Comparison of ENCODE assay signal across 10 cellular contexts in genomic region chr19:1175020-1175419, GRCh38. TPM values are rescaled to one million over a fixed set of nuclear protein-coding genes. Genes with fewer than 3 reads are reported as not detected.
DNase-seq lines count a peak whose midpoint lies in the region; ATAC-seq and TF ChIP-seq lines count a peak whose summit lies in the region.
"Had no signal": no experiment of that assay in that cellular context is flagged by ENCODE, and none has a peak within 500 bp of the region (broad histone marks: within the 10 kb centered on the region; RNA-seq: fewer than 3 reads in every experiment).

No MANE protein-coding gene starts in this region.

- intact Hi-C loops in A673 (cut with micrococcal nuclease; ENCODE audit: unreplicated experiment), result loop anchor here (5.0 kb wide), 1 partner anchor 63 kb away; no protein-coding TSS in a partner anchor
- intact Hi-C loops in activated T-helper 2 cell treated with anti-CD3 and anti-CD28 coated beads, Interferon-gamma antibody, Interleukin-2, Interleukin-4, amounts not matched to agents 10 μg/mL and 5 μg/mL and 100 μg/mL, durations not matched to agents 14 hours and 24 hours and 36 hours (cut with micrococcal nuclease), result no loop called here
- intact Hi-C loops in naive thymus-derived CD4-positive, alpha-beta T cell (cut with micrococcal nuclease), result loop anchor here in 1 of 2 donors (2.0 kb wide), 1 partner anchor 42 kb away; no protein-coding TSS in a partner anchor

- H3K9me3 Mint-ChIP-seq in activated T-helper 2 cell treated with anti-CD3 and anti-CD28 coated beads, Interferon-gamma antibody, Interleukin-2, Interleukin-4, amounts not matched to agents 10 μg/mL and 5 μg/mL and 100 μg/mL, durations not matched to agents 14 hours and 24 hours and 36 hours, result no peaks in the 10 kb centered on the region
- peaks cover 0 to 1% (median 0%) of the 10 kb centered on the region in 11 donors for H3K9me3 Mint-ChIP-seq in naive thymus-derived CD4-positive, alpha-beta T cell

- H3K36me3 Mint-ChIP-seq in activated T-helper 2 cell treated with anti-CD3 and anti-CD28 coated beads, Interferon-gamma antibody, Interleukin-2, Interleukin-4, amounts not matched to agents 10 μg/mL and 5 μg/mL and 100 μg/mL, durations not matched to agents 14 hours and 24 hours and 36 hours (ENCODE audit: low read depth), result peaks cover 4% of the 10 kb centered on the region
- H3K36me3 Mint-ChIP-seq in naive thymus-derived CD4-positive, alpha-beta T cell, result peaks cover 6 to 9% (median 7%) of the 10 kb centered on the region in 5 donors

- H3K4me1 Mint-ChIP-seq in activated T-helper 2 cell treated with anti-CD3 and anti-CD28 coated beads, Interferon-gamma antibody, Interleukin-2, Interleukin-4, amounts not matched to agents 10 μg/mL and 5 μg/mL and 100 μg/mL, durations not matched to agents 14 hours and 24 hours and 36 hours (ENCODE audit: low read depth), result peaks cover 13% of the 10 kb centered on the region
- peaks cover 20 to 37% (median 29%) of the 10 kb centered on the region in 7 donors for H3K4me1 Mint-ChIP-seq in naive thymus-derived CD4-positive, alpha-beta T cell

- H3K27me3 Mint-ChIP-seq in activated T-helper 2 cell treated with anti-CD3 and anti-CD28 coated beads, Interferon-gamma antibody, Interleukin-2, Interleukin-4, amounts not matched to agents 10 μg/mL and 5 μg/mL and 100 μg/mL, durations not matched to agents 14 hours and 24 hours and 36 hours (ENCODE audit: low read depth), result peaks cover 1% of the 10 kb centered on the region
- peaks cover 0 to 2% (median 0%) of the 10 kb centered on the region in 5 donors for H3K27me3 Mint-ChIP-seq in naive thymus-derived CD4-positive, alpha-beta T cell

- H3K4me3 ChIP-seq in A673 (ENCODE audit: low read depth, low read length, poor library complexity, severe bottlenecking) (no peak overlapping the region), GM12865 (ENCODE audit: low read depth, low read length) (no peak overlapping the region)
- H3K4me3 ChIP-seq in naive thymus-derived CD4-positive, alpha-beta T cell (ENCODE audit: low read length), result no peak overlapping the region

- POLR2A ChIA-PET in A673 (lab: Charles Lee; ENCODE audit: low non-redundant PET), result no interaction called here
- POLR2A ChIA-PET in naive thymus-derived CD4-positive, alpha-beta T cell (lab: Charles Lee), result interaction anchor here (0.7 to 2.5 kb wide), 7 partner anchors 18 to 94 kb away, joined by 3 to 14 read pairs (median 6); partner anchors contain the start of gene CIRBP

- no TSS peak for BruUV-seq in A673 (replicated peaks; lab: Mats Ljungman, UMichigan)

- CTCF ChIA-PET in A673 (lab: Charles Lee), result no interaction called here
- CTCF ChIA-PET in naive thymus-derived CD4-positive, alpha-beta T cell (lab: Charles Lee), result no interaction called here

- peak overlapping the region; percentile 47 for H3K27ac ChIP-seq in A673 (ENCODE audit: low read depth, low read length, poor library complexity, severe bottlenecking)
- H3K27ac ChIP-seq in naive thymus-derived CD4-positive, alpha-beta T cell (ENCODE audit: low read depth, low read length), result no peak overlapping the region

- H3K36me3 ChIP-seq in A673 (ENCODE audit: insufficient read depth, low read length, poor library complexity, severe bottlenecking), result no peaks in the 10 kb centered on the region
- H3K36me3 ChIP-seq in naive thymus-derived CD4-positive, alpha-beta T cell (ENCODE audit: control insufficient read depth in 2 of 3, insufficient read depth in 3 of 3, low read length in 3 of 3), result peaks cover 0 to 8% (median 0%) of the 10 kb centered on the region in 3 experiments

- peaks cover 37% of the 10 kb centered on the region for H3K4me1 ChIP-seq in A673 (ENCODE audit: insufficient read depth, low read length, poor library complexity, severe bottlenecking)
- H3K4me1 ChIP-seq in naive thymus-derived CD4-positive, alpha-beta T cell (ENCODE audit: control insufficient read depth in 2 of 2, insufficient read depth in 2 of 2, low read length in 2 of 2), result peaks cover 3 to 17% of the 10 kb centered on the region in 2 donors

- ATAC-seq in naive thymus-derived CD4-positive, alpha-beta T cell, result no peak
- no peak for ATAC-seq in HG03520 (IDR thresholded peaks at IDR 0.05; ENCODE audit: unreplicated experiment)
- ATAC-seq in HG02852 (IDR thresholded peaks at IDR 0.05; ENCODE audit: unreplicated experiment), result no peak

- H3K27ac Mint-ChIP-seq in activated T-helper 2 cell treated with anti-CD3 and anti-CD28 coated beads, Interferon-gamma antibody, Interleukin-2, Interleukin-4, amounts not matched to agents 10 μg/mL and 5 μg/mL and 100 μg/mL, durations not matched to agents 14 hours and 24 hours and 36 hours, result no peak overlapping the region
- H3K27ac Mint-ChIP-seq in naive thymus-derived CD4-positive, alpha-beta T cell, result peak overlapping the region in 6 of 9 donors; percentile 59 to 93 (median 89)

- TF ChIP-seq CTCF in A673 (conservative IDR thresholded peaks at IDR 0.05; ENCODE audit: low read depth, low read length) (no peak), GM12865 (IDR thresholded peaks at IDR 0.05; ENCODE audit: insufficient read depth, low read depth, low read length, missing control alignments) (no peak)

- no peaks in the 10 kb centered on the region for H3K9me3 ChIP-seq in A673 (ENCODE audit: low read depth, low read length, poor library complexity, severe bottlenecking)
- no peaks in the 10 kb centered on the region for H3K9me3 ChIP-seq in naive thymus-derived CD4-positive, alpha-beta T cell (ENCODE audit: control insufficient read depth in 2 of 3, low read length in 3 of 3)

- H3K4me3 Mint-ChIP-seq in activated T-helper 2 cell treated with anti-CD3 and anti-CD28 coated beads, Interferon-gamma antibody, Interleukin-2, Interleukin-4, amounts not matched to agents 10 μg/mL and 5 μg/mL and 100 μg/mL, durations not matched to agents 14 hours and 24 hours and 36 hours (ENCODE audit: low read depth), result peak overlapping the region; percentile 46
- H3K4me3 Mint-ChIP-seq in naive thymus-derived CD4-positive, alpha-beta T cell, result peak overlapping the region; percentile 36 to 93 (median 72)

- H3K27me3 ChIP-seq in A673 (replicated peaks; ENCODE audit: insufficient read depth, low read depth, low read length, poor library complexity), result no peaks in the 10 kb centered on the region
- no peaks in the 10 kb centered on the region for H3K27me3 ChIP-seq in naive thymus-derived CD4-positive, alpha-beta T cell (ENCODE audit: control insufficient read depth in 2 of 2, insufficient read depth in 2 of 2, low read length in 2 of 2)

- DNase-seq in A673 (ENCODE audit: low spot score) (no peak), GM12865 (ENCODE audit: low read depth) (peak; percentile 57), midbrain (lab: John Stamatoyannopoulos, UW) (no peak), NCI-H1105 treated with DMSO at 0.1 percent for 48 hours (lab: John Stamatoyannopoulos, UW) (no peak)
- no peak for DNase-seq in activated T-helper 2 cell treated with anti-CD3 and anti-CD28 coated beads, Interferon-gamma antibody, Interleukin-2, Interleukin-4, amounts not matched to agents 10 μg/mL and 5 μg/mL and 100 μg/mL, durations not matched to agents 14 hours and 24 hours and 36 hours (ENCODE audit: low spot score)
- DNase-seq in naive thymus-derived CD4-positive, alpha-beta T cell, result no peak
- DNase-seq: COR-L47, NCI-H2107 had no signal

RNA-seq across cellular contexts. Expression of gene SBNO2, which starts 1.0 kb away (rescaled TPM):
- 46.9 and 51.8 TPM in 2 replicates for total RNA-seq in A673 (2021)
- total RNA-seq in activated T-helper 2 cell treated with anti-CD3 and anti-CD28 coated beads, Interferon-gamma antibody, Interleukin-2, Interleukin-4, amounts not matched to agents 10 μg/mL and 5 μg/mL and 100 μg/mL, durations not matched to agents 14 hours and 24 hours and 36 hours, result 82.8 and 87.0 TPM in 2 replicates
- 100 to 1,000 TPM in 3 of 5 experiments, 10 to 100 TPM in 2; 88.6 to 137 (median 104) TPM for total RNA-seq in naive thymus-derived CD4-positive, alpha-beta T cell
- polyA plus RNA-seq in naive thymus-derived CD4-positive, alpha-beta T cell, result 1 to 10 TPM; 1.7 to 2.6 TPM

RNA-seq across cellular contexts. Expression of gene STK11, which starts 30.6 kb away (rescaled TPM):
- total RNA-seq in A673 (2021), result 64.9 and 73.2 TPM in 2 replicates
- total RNA-seq in activated T-helper 2 cell treated with anti-CD3 and anti-CD28 coated beads, Interferon-gamma antibody, Interleukin-2, Interleukin-4, amounts not matched to agents 10 μg/mL and 5 μg/mL and 100 μg/mL, durations not matched to agents 14 hours and 24 hours and 36 hours, result 65.7 and 71.1 TPM in 2 replicates
- total RNA-seq in naive thymus-derived CD4-positive, alpha-beta T cell, result 10 to 100 TPM; 67.7 to 91.3 (median 71.6) TPM
- polyA plus RNA-seq in naive thymus-derived CD4-positive, alpha-beta T cell, result 10 to 100 TPM; 13.9 to 28.9 TPM
